Comparison of ENCODE assay signal across 9 cellular contexts in the genomic region with DNA sequence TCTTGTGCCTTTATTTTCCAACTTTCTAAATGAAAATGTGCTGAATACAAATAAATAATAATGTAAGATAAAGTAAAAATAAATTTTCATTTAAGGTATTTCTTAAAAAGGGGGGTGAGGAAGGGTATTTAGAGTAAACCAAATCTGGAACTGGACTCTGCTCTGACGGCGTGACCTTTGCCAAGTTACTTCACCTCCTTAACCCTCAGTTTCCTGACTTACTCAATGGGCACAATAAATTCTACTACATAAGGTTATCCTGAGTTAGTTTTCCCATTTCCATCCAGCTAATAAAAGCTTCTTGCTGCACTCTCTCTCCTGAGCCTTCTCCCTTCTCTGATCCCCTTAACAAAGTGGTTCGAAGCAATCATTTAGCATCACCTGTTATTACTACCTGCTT.
A peak's percentile ranks its signal among the peaks of the same experiment; 100 is the strongest.
DNase-seq lines count a peak whose midpoint lies in the region; ATAC-seq, FAIRE-seq and TF ChIP-seq lines count a peak whose summit lies in the region.
"Had no signal": no experiment of that assay in that cellular context is flagged by ENCODE, and none has a peak within 500 bp of the region (broad histone marks: within the 10 kb centered on the region; RNA-seq: fewer than 3 reads in every experiment).

No MANE protein-coding gene starts in this region.

- peak overlapping the region; percentile 77 for H4K5ac ChIP-seq in IMR-90 (ENCODE audit: low read depth, low read length)

- H3K18ac ChIP-seq in IMR-90 (ENCODE audit: low read depth, low read length) (no peak overlapping the region), neuronal stem cell (ENCODE audit: low read length) (no peak overlapping the region)

- 64% methylated on average over 3 of the region's 3 CpGs for WGBS in A549 (ENCODE audit: missing lambda C conversion rate)
- WGBS in IMR-90 (ENCODE audit: extremely low coverage in 2 of 2, insufficient read length in 1 of 2), 2 experiments: 73% methylated on average over 3 of the region's 3 CpGs; no CpG with 5 or more reads in 1 of the 2 experiments
- WGBS in neuronal stem cell (ENCODE audit: extremely low coverage in 2 of 2, insufficient read length in 2 of 2, insufficient replicate concordance in 1 of 2), 2 donors: no CpG with 5 or more reads among the region's 3 CpGs

- peaks cover under 1% of the 10 kb centered on the region; the same call in 1 of the 2 replicates for H3K36me3 ChIP-seq in IMR-90 (ENCODE audit: control insufficient read depth, insufficient read depth, low read length)
- H3K36me3 ChIP-seq in neuronal stem cell (replicated peaks in 1 of 2; ENCODE audit: control insufficient read depth in 2 of 2, insufficient read depth in 2 of 2, low read length in 2 of 2): peaks cover under 1 to 1% of the 10 kb centered on the region in 2 donors

- peak overlapping the region; percentile 69 to 82 for H3K27ac ChIP-seq in A549
- no peak overlapping the region for H3K27ac ChIP-seq in IMR-90 (ENCODE audit: insufficient read depth, low read length)
- H3K27ac ChIP-seq in cingulate gyrus (ENCODE audit: low read depth, low read length): peak overlapping the region; percentile 85
- no peak overlapping the region for H3K27ac ChIP-seq in neuronal stem cell (replicated peaks; ENCODE audit: low read length)

- no peak overlapping the region; the same call in 2 of the 3 replicates for H3K4me3 ChIP-seq in A549
- H3K4me3 ChIP-seq in IMR-90 (ENCODE audit: insufficient read depth, low read depth, low read length): no peak overlapping the region
- H3K4me3 ChIP-seq in neuronal stem cell (ENCODE audit: low read length in 2 of 2): no peak overlapping the region

- peaks cover 15% of the 10 kb centered on the region for H3K27me3 Mint-ChIP-seq in activated T-helper 1 cell treated with anti-CD3 and anti-CD28 coated beads, Interleukin-12 subunit alpha, Interleukin-12 subunit beta, Interleukin-2, Interleukin-4 antibody, amounts not matched to agents 30 ng/mL and 10 ng/mL and 1 ng/mL, durations not matched to agents 14 hours and 24 hours and 36 hours (ENCODE audit: insufficient read depth)

- CTCF ChIA-PET in A549 (lab: Yijun Ruan, JAX): interaction anchor here (0.6 to 9.1 kb wide), 88 partner anchors 10 to 472 kb away, joined by 3 to 160 read pairs (median 6); partner anchors contain the start of genes B3GALNT2, LYST and NID1
- CTCF ChIA-PET in IMR-90 (lab: Yijun Ruan, JAX): interaction anchor here (0.5 to 2.3 kb wide), 46 partner anchors 9 to 467 kb away, joined by 3 to 27 read pairs (median 4); partner anchors contain the start of genes B3GALNT2, LYST and NID1

- dilution Hi-C loops in IMR-90 (cut with HindIII; ENCODE audit: low sequenced_read_pairs, unreplicated experiment): no loop called here

- H2AFZ ChIP-seq in IMR-90 (replicated peaks; ENCODE audit: low read length, poor library complexity) (no peak overlapping the region), neuronal stem cell (ENCODE audit: low read length) (peak overlapping the region; percentile 87)

- H3K14ac ChIP-seq in IMR-90 (replicated peaks; ENCODE audit: low read depth, low read length) (peak overlapping the region; percentile 58; the same call in 1 of the 2 replicates), neuronal stem cell (ENCODE audit: low read length) (no peak overlapping the region)

- DNase-seq in A549 (ENCODE audit: low read depth in 1 of 2, low spot score in 1 of 2) (no peak), IMR-90 (no peak), neuronal stem cell (ENCODE audit: low spot score) (no peak), GM20000 (ENCODE audit: low spot score) (no peak), GM13977 (ENCODE audit: low spot score) (no peak)
- DNase-seq in activated T-helper 1 cell treated with anti-CD3 and anti-CD28 coated beads, Interleukin-12 subunit alpha, Interleukin-12 subunit beta, Interleukin-2, Interleukin-4 antibody, amounts not matched to agents 30 ng/mL and 10 ng/mL and 1 ng/mL, durations not matched to agents 14 hours and 24 hours and 36 hours (ENCODE audit: low spot score): no peak

- BruUV-seq in IMR-90 (replicated peaks; lab: Mats Ljungman, UMichigan): no TSS peak

- in situ Hi-C loops in IMR-90 (cut with MboI; ENCODE audit: low sequenced_read_pairs): loop anchor here (5.0 to 10.0 kb wide), 2 partner anchors 109 to 456 kb away; no protein-coding TSS in a partner anchor
- in situ Hi-C loops in GM13977 (cut with MboI; ENCODE audit: low pct_unique_long_range_greater_than_20kb, low sequenced_read_pairs, unreplicated experiment): loop anchor here (25.0 kb wide), 1 partner anchor 459 kb away; the partner anchor contains the start of gene B3GALNT2

- TF ChIP-seq CTCF in A549 (IDR thresholded peaks at IDR 0.05) (no peak), IMR-90 (conservative IDR thresholded peaks at IDR 0.05; ENCODE audit: low read depth, low read length) (no peak), GM20000 (IDR thresholded peaks at IDR 0.05; ENCODE audit: extremely low read depth, missing control alignments) (no peak), GM13977 (IDR thresholded peaks at IDR 0.05; ENCODE audit: extremely low read depth, insufficient read depth, missing control alignments) (no peak)

- POLR2A ChIA-PET in A549 (lab: Yijun Ruan, JAX) (interaction anchor here (1.2 to 2.3 kb wide), 5 partner anchors 28 to 466 kb away, joined by 6 to 19 read pairs (median 8); partner anchors contain the start of genes B3GALNT2 and LYST), IMR-90 (lab: Charles Lee; ENCODE audit: unreplicated experiment) (interaction anchor here (1.3 to 1.4 kb wide), 2 partner anchors 54 to 105 kb away, joined by 3 to 5 read pairs; no protein-coding TSS in a partner anchor)

- H3K4me2 ChIP-seq in A549 (peak overlapping the region; percentile 87), IMR-90 (ENCODE audit: low read depth, low read length) (no peak overlapping the region), neuronal stem cell (ENCODE audit: insufficient read depth, low read length, poor library complexity, severe bottlenecking) (no peak overlapping the region)

- peaks cover 24% of the 10 kb centered on the region for H3K4me1 Mint-ChIP-seq in activated T-helper 1 cell treated with anti-CD3 and anti-CD28 coated beads, Interleukin-12 subunit alpha, Interleukin-12 subunit beta, Interleukin-2, Interleukin-4 antibody, amounts not matched to agents 30 ng/mL and 10 ng/mL and 1 ng/mL, durations not matched to agents 14 hours and 24 hours and 36 hours (ENCODE audit: low read depth)

- no peaks in the 10 kb centered on the region for H3K27me3 ChIP-seq in IMR-90 (ENCODE audit: control insufficient read depth, insufficient read depth, low read length)
- H3K27me3 ChIP-seq in neuronal stem cell (ENCODE audit: control insufficient read depth in 3 of 3, insufficient read depth in 3 of 3, low read depth in 1 of 3, low read length in 3 of 3): no peaks in the 10 kb centered on the region

- H3K4me3 Mint-ChIP-seq in activated T-helper 1 cell treated with anti-CD3 and anti-CD28 coated beads, Interleukin-12 subunit alpha, Interleukin-12 subunit beta, Interleukin-2, Interleukin-4 antibody, amounts not matched to agents 30 ng/mL and 10 ng/mL and 1 ng/mL, durations not matched to agents 14 hours and 24 hours and 36 hours: no peak overlapping the region

- intact Hi-C loops in IMR-90 (cut with micrococcal nuclease): loop anchor here (1.0 to 5.0 kb wide), 4 partner anchors 59 to 458 kb away; partner anchors contain the start of gene LYST
- intact Hi-C loops in activated T-helper 1 cell treated with anti-CD3 and anti-CD28 coated beads, Interleukin-12 subunit alpha, Interleukin-12 subunit beta, Interleukin-2, Interleukin-4 antibody, amounts not matched to agents 30 ng/mL and 10 ng/mL and 1 ng/mL, durations not matched to agents 14 hours and 24 hours and 36 hours (cut with micrococcal nuclease): loop anchor here (1.0 to 5.0 kb wide), 10 partner anchors 18 to 466 kb away; partner anchors contain the start of genes B3GALNT2 and LYST

- TF ChIP-seq EP300 in A549 (IDR thresholded peaks at IDR 0.05): no peak

- ATAC-seq in A549 (no peak), IMR-90 (ENCODE audit: low read depth) (no peak), HG03460 (IDR thresholded peaks at IDR 0.05; ENCODE audit: unreplicated experiment) (no peak)

- TF ChIP-seq POLR2A in A549 (IDR thresholded peaks at IDR 0.05; ENCODE audit: low read length) (no peak), IMR-90 (IDR thresholded peaks at IDR 0.05; ENCODE audit: low read depth, low read length) (no peak)

- peaks cover 6% of the 10 kb centered on the region; the same call in 1 of the 2 replicates for H3K9me1 ChIP-seq in IMR-90 (ENCODE audit: insufficient read depth, low read length)

- H3K9ac ChIP-seq in IMR-90 (ENCODE audit: low read depth, low read length): no peak overlapping the region
- H3K9ac ChIP-seq in neuronal stem cell (ENCODE audit: low read depth, low read length, poor library complexity): no peak overlapping the region

- H2BK120ac ChIP-seq in IMR-90 (ENCODE audit: low read depth, low read length): peak overlapping the region; percentile 87
- H2BK120ac ChIP-seq in neuronal stem cell (ENCODE audit: low read depth, low read length): no peak overlapping the region

- no peak overlapping the region for H2BK12ac ChIP-seq in neuronal stem cell (ENCODE audit: low read length)

- H2BK5ac ChIP-seq in IMR-90 (ENCODE audit: low read depth, low read length, poor library complexity, severe bottlenecking) (peak overlapping the region; percentile 47), neuronal stem cell (ENCODE audit: low read length) (no peak overlapping the region)

- H3K23ac ChIP-seq in IMR-90 (ENCODE audit: low read depth, low read length) (no peak overlapping the region), neuronal stem cell (ENCODE audit: low read depth, low read length, poor library complexity) (no peak overlapping the region)

- FAIRE-seq in A549 (lab: Jason Lieb, UNC): no peak

- H3K79me1 ChIP-seq in IMR-90 (ENCODE audit: low read depth in 1 of 2, low read length in 2 of 2): no peaks in the 10 kb centered on the region
- H3K79me1 ChIP-seq in neuronal stem cell (ENCODE audit: low read depth, low read length): no peaks in the 10 kb centered on the region

- H3K27ac Mint-ChIP-seq in activated T-helper 1 cell treated with anti-CD3 and anti-CD28 coated beads, Interleukin-12 subunit alpha, Interleukin-12 subunit beta, Interleukin-2, Interleukin-4 antibody, amounts not matched to agents 30 ng/mL and 10 ng/mL and 1 ng/mL, durations not matched to agents 14 hours and 24 hours and 36 hours: no peak overlapping the region
- H3K27ac Mint-ChIP-seq: nephron progenitor cell had no signal

- H4K8ac ChIP-seq in IMR-90 (ENCODE audit: low read depth in 2 of 2, low read length in 2 of 2) (peak overlapping the region; percentile 87 to 90), neuronal stem cell (ENCODE audit: low read depth, low read length) (no peak overlapping the region)

- peak overlapping the region; percentile 83 for H2BK20ac ChIP-seq in IMR-90 (ENCODE audit: low read depth, low read length)

- no peak overlapping the region; the same call in 1 of the 2 replicates for H3K56ac ChIP-seq in IMR-90 (ENCODE audit: extremely low read depth, insufficient read depth, low read length)

- H3K36me3 Mint-ChIP-seq in activated T-helper 1 cell treated with anti-CD3 and anti-CD28 coated beads, Interleukin-12 subunit alpha, Interleukin-12 subunit beta, Interleukin-2, Interleukin-4 antibody, amounts not matched to agents 30 ng/mL and 10 ng/mL and 1 ng/mL, durations not matched to agents 14 hours and 24 hours and 36 hours (ENCODE audit: low read depth): no peaks in the 10 kb centered on the region

- peak overlapping the region; percentile 45; the same call in 2 of the 3 replicates for H2BK15ac ChIP-seq in IMR-90 (ENCODE audit: low read depth, low read length)
- H2BK15ac ChIP-seq in neuronal stem cell (ENCODE audit: low read length): no peak overlapping the region

- H3K9me3 Mint-ChIP-seq in activated T-helper 1 cell treated with anti-CD3 and anti-CD28 coated beads, Interleukin-12 subunit alpha, Interleukin-12 subunit beta, Interleukin-2, Interleukin-4 antibody, amounts not matched to agents 30 ng/mL and 10 ng/mL and 1 ng/mL, durations not matched to agents 14 hours and 24 hours and 36 hours: no peaks in the 10 kb centered on the region

- peaks cover 13% of the 10 kb centered on the region for H3K4me1 ChIP-seq in A549
- H3K4me1 ChIP-seq in IMR-90 (ENCODE audit: control insufficient read depth, insufficient read depth, low read length): peaks cover 12% of the 10 kb centered on the region
- peaks cover 0 to 4% of the 10 kb centered on the region in 2 donors for H3K4me1 ChIP-seq in neuronal stem cell (ENCODE audit: control insufficient read depth in 2 of 2, insufficient read depth in 1 of 2, low read depth in 1 of 2, low read length in 2 of 2)

- peak overlapping the region; percentile 58 for H2AK5ac ChIP-seq in IMR-90 (ENCODE audit: low read depth, low read length)
- H2AK5ac ChIP-seq in neuronal stem cell (ENCODE audit: low read depth, low read length): no peak overlapping the region

- H4K91ac ChIP-seq in IMR-90 (ENCODE audit: insufficient read depth, low read depth, low read length) (peak overlapping the region; percentile 71; the same call in 1 of the 2 replicates), neuronal stem cell (ENCODE audit: low read depth, low read length, poor library complexity) (no peak overlapping the region)

- H3K9me3 ChIP-seq in A549: no peaks in the 10 kb centered on the region
- no peaks in the 10 kb centered on the region for H3K9me3 ChIP-seq in IMR-90 (ENCODE audit: control insufficient read depth, insufficient read depth, low read length)
- H3K9me3 ChIP-seq in neuronal stem cell (replicated peaks in 1 of 2; ENCODE audit: control insufficient read depth in 2 of 2, insufficient read depth in 1 of 2, low read depth in 1 of 2, low read length in 2 of 2): no peaks in the 10 kb centered on the region

- H3K4ac ChIP-seq in IMR-90 (ENCODE audit: low read depth, low read length): peak overlapping the region; percentile 67
- no peak overlapping the region for H3K4ac ChIP-seq in neuronal stem cell (ENCODE audit: low read length)

- TF ChIP-seq RAD21 in A549 (conservative IDR thresholded peaks at IDR 0.05 in 1 of 2, IDR thresholded peaks at IDR 0.05 in 1 of 2) (no peak), IMR-90 (IDR thresholded peaks at IDR 0.05; ENCODE audit: low read length) (no peak)

- peak overlapping the region; percentile 94 for H2AK9ac ChIP-seq in IMR-90 (replicated peaks; ENCODE audit: low read depth, low read length, poor library complexity)

- H4K20me1 ChIP-seq in IMR-90 (ENCODE audit: insufficient read depth, low read length): no peaks in the 10 kb centered on the region

Comparison
In these comparisons a context has a peak if more than half of its experiments do, and no peak if none do; other contexts are left out.
1. H3K27ac ChIP-seq: peak in A549 (2 of 2) and cingulate gyrus (single experiment); none in IMR-90 (single experiment) and neuronal stem cell (single experiment).